8 cellular contexts compared by ENCODE assay signal in genomic region chr11:124876818-124877630, GRCh38. TPM values are rescaled to one million over a fixed set of nuclear protein-coding genes. Genes with fewer than 3 reads are reported as not detected.
DNase-seq lines count a peak whose midpoint lies in the region; ATAC-seq and TF ChIP-seq lines count a peak whose summit lies in the region.

No MANE protein-coding gene starts in this region.

- no peaks in the 10 kb centered on the region for H3K36me3 Mint-ChIP-seq in activated naive CD4-positive, alpha-beta T cell treated with anti-CD3 and anti-CD28 coated beads for 36 hours (ENCODE audit: low read depth)
- H3K36me3 Mint-ChIP-seq in brain (no peaks in the 10 kb centered on the region), memory B cell (peaks cover 3% of the 10 kb centered on the region), type B pancreatic cell (no peaks in the 10 kb centered on the region)

- no peak for DNase-seq in activated naive CD4-positive, alpha-beta T cell treated with anti-CD3 and anti-CD28 coated beads for 36 hours
- no peak for DNase-seq in activated naive CD4-positive, alpha-beta T cell treated with Interleukin-2 at 50 U/mL for 16 hours
- DNase-seq in memory B cell (ENCODE audit: low spot score in 2 of 2) (no peak), type B pancreatic cell (ENCODE audit: extremely low spot score, unreplicated experiment) (no peak), NCI-H1694 (lab: John Stamatoyannopoulos, UW) (no peak), DMS153 (lab: John Stamatoyannopoulos, UW) (no peak)

- no peaks in the 10 kb centered on the region for H3K9me3 Mint-ChIP-seq in activated naive CD4-positive, alpha-beta T cell treated with anti-CD3 and anti-CD28 coated beads for 36 hours
- H3K9me3 Mint-ChIP-seq in brain, result peaks cover 0 to 6% (median 0%) of the 10 kb centered on the region in 5 experiments
- H3K9me3 Mint-ChIP-seq in memory B cell, result no peaks in the 10 kb centered on the region
- H3K9me3 Mint-ChIP-seq in type B pancreatic cell, result no peaks in the 10 kb centered on the region

- intact Hi-C loops in activated naive CD4-positive, alpha-beta T cell treated with anti-CD3 and anti-CD28 coated beads for 36 hours (cut with micrococcal nuclease), result loop anchor here (1.0 to 5.0 kb wide), 8 partner anchors 11 to 715 kb away; partner anchors contain the start of genes CCDC15, MSANTD2, STT3A and TMEM218

- H3K27me3 Mint-ChIP-seq in activated naive CD4-positive, alpha-beta T cell treated with anti-CD3 and anti-CD28 coated beads for 36 hours (ENCODE audit: low read depth), result peaks cover 22% of the 10 kb centered on the region
- peaks cover 36% of the 10 kb centered on the region for H3K27me3 Mint-ChIP-seq in brain
- H3K27me3 Mint-ChIP-seq in memory B cell, result peaks cover 46% of the 10 kb centered on the region
- H3K27me3 Mint-ChIP-seq in type B pancreatic cell, result peaks cover 52% of the 10 kb centered on the region

- H3K27ac Mint-ChIP-seq in activated naive CD4-positive, alpha-beta T cell treated with anti-CD3 and anti-CD28 coated beads for 36 hours, result peak overlapping the region; percentile 73
- H3K27ac Mint-ChIP-seq in brain, result peak overlapping the region; percentile 78 to 97 (median 91)
- H3K27ac Mint-ChIP-seq in memory B cell, result peak overlapping the region; percentile 69
- H3K27ac Mint-ChIP-seq in type B pancreatic cell, result peak overlapping the region; percentile 81

- no peak for ATAC-seq in memory B cell (ENCODE audit: low read depth)
- ATAC-seq in HG03520 (IDR thresholded peaks at IDR 0.05; ENCODE audit: unreplicated experiment), result no peak

- peak overlapping the region; percentile 83 for H3K4me3 Mint-ChIP-seq in activated naive CD4-positive, alpha-beta T cell treated with anti-CD3 and anti-CD28 coated beads for 36 hours
- H3K4me3 Mint-ChIP-seq in brain (peak overlapping the region; percentile 86 to 91 (median 88)), memory B cell (peak overlapping the region; percentile 85), type B pancreatic cell (peak overlapping the region; percentile 90)

- TF ChIP-seq CTCF in brain (conservative IDR thresholded peaks at IDR 0.05) (no peak), type B pancreatic cell (conservative IDR thresholded peaks at IDR 0.05) (no peak)

- peaks cover 19% of the 10 kb centered on the region for H3K4me1 Mint-ChIP-seq in activated naive CD4-positive, alpha-beta T cell treated with anti-CD3 and anti-CD28 coated beads for 36 hours (ENCODE audit: low read depth)
- H3K4me1 Mint-ChIP-seq in brain (peaks cover 31% of the 10 kb centered on the region), memory B cell (peaks cover 11% of the 10 kb centered on the region), type B pancreatic cell (ENCODE audit: unreplicated experiment) (peaks cover 5% of the 10 kb centered on the region)

- CTCF ChIA-PET in activated naive CD4-positive, alpha-beta T cell treated with anti-CD3 and anti-CD28 coated beads for 36 hours (lab: Charles Lee), result interaction anchor here (0.6 to 1.6 kb wide), 19 partner anchors 11 to 1059 kb away, joined by 3 to 11 read pairs (median 4); partner anchors contain the start of genes CCDC15, MSANTD2 and ROBO3

RNA-seq across cellular contexts. Expression of gene ROBO3, which starts 11.8 kb away (rescaled TPM):
- total RNA-seq in activated naive CD4-positive, alpha-beta T cell treated with anti-CD3 and anti-CD28 coated beads for 36 hours, result 10 to 100 TPM; 24.2 to 24.5 TPM
- polyA plus RNA-seq in brain (ENCODE audit: insufficient read depth, low read depth, low replicate concordance), result 7.5 TPM
- total RNA-seq in type B pancreatic cell (ENCODE audit: low replicate concordance), result 5.5 and 27.4 TPM in 2 replicates

RNA-seq across cellular contexts. Expression of gene ROBO4, which starts 20.6 kb away (rescaled TPM):
- not detected for total RNA-seq in activated naive CD4-positive, alpha-beta T cell treated with anti-CD3 and anti-CD28 coated beads for 36 hours
- 7.4 TPM for polyA plus RNA-seq in brain (ENCODE audit: insufficient read depth, low read depth, low replicate concordance)
- not detected in 2 replicates for total RNA-seq in type B pancreatic cell (ENCODE audit: low replicate concordance)

RNA-seq across cellular contexts. Expression of gene HEPN1, which starts 42.0 kb away (rescaled TPM):
- total RNA-seq in activated naive CD4-positive, alpha-beta T cell treated with anti-CD3 and anti-CD28 coated beads for 36 hours, result not detected
- polyA plus RNA-seq in brain (ENCODE audit: insufficient read depth, low read depth, low replicate concordance), result not detected
- total RNA-seq in type B pancreatic cell (ENCODE audit: low replicate concordance), result not detected in 2 replicates

RNA-seq across cellular contexts. Expression of gene HEPACAM, which starts 58.8 kb away (rescaled TPM):
- total RNA-seq in activated naive CD4-positive, alpha-beta T cell treated with anti-CD3 and anti-CD28 coated beads for 36 hours, result not detected
- polyA plus RNA-seq in brain (ENCODE audit: insufficient read depth, low read depth, low replicate concordance), result 66.5 TPM
- 0.43 TPM in 1 of 2 replicates, not detected in the other for total RNA-seq in type B pancreatic cell (ENCODE audit: low replicate concordance)
